Comparison of ENCODE assay signal across 9 cellular contexts in genomic region chr11:120248551-120249278, GRCh38. TPM values are rescaled to one million over a fixed set of nuclear protein-coding genes. Genes with fewer than 3 reads are reported as not detected.
DNase-seq lines count a peak whose midpoint lies in the region; ATAC-seq lines count a peak whose summit lies in the region.
"Had no signal": no experiment of that assay in that cellular context is flagged by ENCODE, and none has a peak within 500 bp of the region (broad histone marks: within the 10 kb centered on the region; RNA-seq: fewer than 3 reads in every experiment).

No MANE protein-coding gene starts in this region.

- H3K4me1 Mint-ChIP-seq in activated T-cell treated with anti-CD3 and anti-CD28 coated beads, Interleukin-2, amount 50 U/mL, for 4 hours (ENCODE audit: low read depth), result peaks cover 17% of the 10 kb centered on the region
- H3K4me1 Mint-ChIP-seq in activated T-cell treated with anti-CD3 and anti-CD28 coated beads, Interleukin-2, amount 50 U/mL, for 72 hours (ENCODE audit: low read depth), result peaks cover 42% of the 10 kb centered on the region

- DNase-seq in activated T-cell treated with anti-CD3 and anti-CD28 coated beads, Interleukin-2, amount 50 U/mL, for 4 hours, result no peak
- DNase-seq in activated T-cell treated with anti-CD3 and anti-CD28 coated beads for 4 hours, result no peak
- peak; percentile 21 to 28 for DNase-seq in activated T-cell treated with anti-CD3 and anti-CD28 coated beads, Interleukin-2, amount 50 U/mL, for 72 hours
- DNase-seq in stimulated activated naive CD8-positive, alpha-beta T cell treated with anti-CD3 and anti-CD28 coated beads, Interleukin-15, Interleukin-2, amounts not matched to agents 100 U/mL and 50 U/mL, for 24 hours, result peak; percentile 14
- no peak for DNase-seq in AG08396 (ENCODE audit: low spot score)
- no peak for DNase-seq in mucosa of gallbladder (ENCODE audit: low spot score)
- DNase-seq in NCI-H748 (lab: John Stamatoyannopoulos, UW; ENCODE audit: unreplicated experiment), result no peak
- DNase-seq: CD4-positive, alpha-beta memory T cell had no signal

- no peaks in the 10 kb centered on the region for H3K36me3 Mint-ChIP-seq in activated T-cell treated with anti-CD3 and anti-CD28 coated beads, Interleukin-2, amount 50 U/mL, for 4 hours (ENCODE audit: insufficient read depth)
- peaks cover 0 to 1% of the 10 kb centered on the region in 2 donors for H3K36me3 Mint-ChIP-seq in activated T-cell treated with anti-CD3 and anti-CD28 coated beads, Interleukin-2, amount 50 U/mL, for 72 hours (ENCODE audit: insufficient read depth in 2 of 2)
- H3K36me3 Mint-ChIP-seq: CD4-positive, alpha-beta memory T cell had no signal

- H3K4me3 Mint-ChIP-seq in activated T-cell treated with anti-CD3 and anti-CD28 coated beads, Interleukin-2, amount 50 U/mL, for 4 hours, result no peak overlapping the region
- peak overlapping the region; percentile 70 to 84 for H3K4me3 Mint-ChIP-seq in activated T-cell treated with anti-CD3 and anti-CD28 coated beads, Interleukin-2, amount 50 U/mL, for 72 hours

- peak overlapping the region; percentile 66 for H3K27ac Mint-ChIP-seq in activated T-cell treated with anti-CD3 and anti-CD28 coated beads, Interleukin-2, amount 50 U/mL, for 72 hours
- H3K27ac Mint-ChIP-seq: CD4-positive, alpha-beta memory T cell had no signal

- H3K27me3 Mint-ChIP-seq in activated T-cell treated with anti-CD3 and anti-CD28 coated beads, Interleukin-2, amount 50 U/mL, for 4 hours (ENCODE audit: low read depth), result peaks cover 45% of the 10 kb centered on the region
- peaks cover 77% of the 10 kb centered on the region for H3K27me3 Mint-ChIP-seq in activated T-cell treated with anti-CD3 and anti-CD28 coated beads, Interleukin-2, amount 50 U/mL, for 72 hours (ENCODE audit: low read depth)

- peak; percentile 88 for ATAC-seq in activated T-cell treated with anti-CD3 and anti-CD28 coated beads, Interleukin-2, amount 50 U/mL, for 4 hours
- peak; percentile 56 for ATAC-seq in HG03439 (IDR thresholded peaks at IDR 0.05; ENCODE audit: unreplicated experiment)
- peak; percentile 87 to 89 for ATAC-seq in activated T-cell treated with anti-CD3 and anti-CD28 coated beads, Interleukin-2, amount 50 U/mL, for 72 hours (replicated peaks in 1 of 2)
- ATAC-seq in stimulated activated naive CD8-positive, alpha-beta T cell treated with anti-CD3 and anti-CD28 coated beads, Interleukin-15, Interleukin-2, amounts not matched to agents 100 U/mL and 50 U/mL, for 24 hours, result peak; percentile 86

- no peaks in the 10 kb centered on the region for H3K9me3 Mint-ChIP-seq in activated T-cell treated with anti-CD3 and anti-CD28 coated beads, Interleukin-2, amount 50 U/mL, for 4 hours
- no peaks in the 10 kb centered on the region for H3K9me3 Mint-ChIP-seq in activated T-cell treated with anti-CD3 and anti-CD28 coated beads, Interleukin-2, amount 50 U/mL, for 72 hours
- H3K9me3 Mint-ChIP-seq: CD4-positive, alpha-beta memory T cell had no signal

RNA-seq across cellular contexts. Expression of gene POU2F3, which starts 8.8 kb away (rescaled TPM):
- not detected for total RNA-seq in activated T-cell treated with anti-CD3 and anti-CD28 coated beads, Interleukin-2, amount 50 U/mL, for 4 hours
- under 1 TPM; 0.14 to 0.39 TPM for total RNA-seq in activated T-cell treated with anti-CD3 and anti-CD28 coated beads, Interleukin-2, amount 50 U/mL, for 72 hours
- 6.5 TPM for total RNA-seq in mucosa of gallbladder
- total RNA-seq: CD4-positive, alpha-beta memory T cell had no signal

RNA-seq across cellular contexts. Expression of gene OAF, which starts 37.9 kb away (rescaled TPM):
- 1 to 10 TPM; 5.0 to 5.8 (median 5.3) TPM for total RNA-seq in activated T-cell treated with anti-CD3 and anti-CD28 coated beads, Interleukin-2, amount 50 U/mL, for 4 hours
- 1 to 10 TPM; 1.2 to 2.4 TPM for total RNA-seq in activated T-cell treated with anti-CD3 and anti-CD28 coated beads, Interleukin-2, amount 50 U/mL, for 72 hours
- 123 TPM for total RNA-seq in mucosa of gallbladder

Comparison
In these comparisons a context has a peak if more than half of its experiments do, and no peak if none do; other contexts are left out.
1. DNase-seq: peak in activated T-cell treated with anti-CD3 and anti-CD28 coated beads, Interleukin-2, amount 50 U/mL, for 72 hours (2 of 2) and stimulated activated naive CD8-positive, alpha-beta T cell treated with anti-CD3 and anti-CD28 coated beads, Interleukin-15, Interleukin-2, amounts not matched to agents 100 U/mL and 50 U/mL, for 24 hours (single experiment); none in activated T-cell treated with anti-CD3 and anti-CD28 coated beads, Interleukin-2, amount 50 U/mL, for 4 hours (single experiment), activated T-cell treated with anti-CD3 and anti-CD28 coated beads for 4 hours (single experiment), AG08396 (single experiment), mucosa of gallbladder (single experiment) and NCI-H748 (single experiment).
2. RNA of gene OAF, which starts 37.9 kb away (total RNA-seq): 123 TPM in mucosa of gallbladder (single experiment); 5.0 to 5.8 TPM in activated T-cell treated with anti-CD3 and anti-CD28 coated beads, Interleukin-2, amount 50 U/mL, for 4 hours and 1.2 to 2.4 TPM in activated T-cell treated with anti-CD3 and anti-CD28 coated beads, Interleukin-2, amount 50 U/mL, for 72 hours; every median in the first group is over 10 times any median in the second.
3. Peak in every context shown above with its lines, with median percentiles within 50 percentile points of each other: ATAC-seq.